10 cellular contexts compared by ENCODE assay signal in genomic region chr22:39314251-39314971, GRCh38. TPM values are rescaled to one million over a fixed set of nuclear protein-coding genes. Genes with fewer than 3 reads are reported as not detected.
DNase-seq lines count a peak whose midpoint lies in the region; ATAC-seq, FAIRE-seq and TF ChIP-seq lines count a peak whose summit lies in the region.
"Had no signal": no experiment of that assay in that cellular context is flagged by ENCODE, and none has a peak within 500 bp of the region (broad histone marks: within the 10 kb centered on the region; RNA-seq: fewer than 3 reads in every experiment).

No MANE protein-coding gene starts in this region.

- FAIRE-seq in K562 (lab: Jason Lieb, UNC), result no peak

- no peak overlapping the region for H4K5ac ChIP-seq in mesendoderm (ENCODE audit: low read length)

- TF ChIP-seq CTCF in K562 (IDR thresholded peaks at IDR 0.05 in 2 of 3, conservative IDR thresholded peaks at IDR 0.05 in 1 of 3; ENCODE audit: insufficient read depth in 2 of 3, low read depth in 1 of 3, low read length in 3 of 3), result 0 out of 6 replicates have a peak, but pooled peaks of 2 of the 3 experiments have one; percentile 4 to 25

- no peak overlapping the region for H3K18ac ChIP-seq in mesendoderm (ENCODE audit: low read length)

- peaks cover 20% of the 10 kb centered on the region for H3K79me1 ChIP-seq in mesendoderm (ENCODE audit: low read length)

- no peak overlapping the region for H3K4me3 ChIP-seq in HUES48 (ENCODE audit: low read depth, low read length)
- H3K4me3 ChIP-seq in K562, result peak overlapping the region; percentile 69; the same call in 1 of the 2 replicates
- H3K4me3 ChIP-seq in mesendoderm (ENCODE audit: low read length), result no peak overlapping the region

- no peak overlapping the region for H2AFZ ChIP-seq in K562 (ENCODE audit: low read depth, low read length)

- H2BK5ac ChIP-seq in mesendoderm (ENCODE audit: low read length), result no peak overlapping the region

- H4K20me1 ChIP-seq in K562 (replicated peaks; ENCODE audit: control insufficient read depth, insufficient read depth, low read length), result peaks cover 76% of the 10 kb centered on the region

- H3K9me3 ChIP-seq in HUES48 (ENCODE audit: control insufficient read depth, insufficient read depth, low read length) (no peaks in the 10 kb centered on the region), K562 (replicated peaks; ENCODE audit: control insufficient read depth, insufficient read depth, low read depth, low read length) (no peaks in the 10 kb centered on the region)

- peak; percentile 17 for TF ChIP-seq POLR2A in K562 (conservative IDR thresholded peaks at IDR 0.05)

- in situ Hi-C loops in K562 (cut with MboI), result no loop called here

- no peak overlapping the region for H4K8ac ChIP-seq in mesendoderm (ENCODE audit: low read depth, low read length)

- ATAC-seq in K562 (no peak), HG03442 (IDR thresholded peaks at IDR 0.05; ENCODE audit: unreplicated experiment) (no peak)
- ATAC-seq: foreskin keratinocyte had no signal

- intact Hi-C loops in K562 (cut with micrococcal nuclease), result no loop called here

- H3K79me2 ChIP-seq in K562 (ENCODE audit: control insufficient read depth, insufficient read depth, low read length) (peaks cover 57% of the 10 kb centered on the region), mesendoderm (ENCODE audit: control insufficient read depth, insufficient read depth, low read length) (peaks cover 50% of the 10 kb centered on the region)

- no peak for TF ChIP-seq RAD21 in K562 (CRISPR knock-in tag; conservative IDR thresholded peaks at IDR 0.05 in 1 of 2, IDR thresholded peaks at IDR 0.05 in 1 of 2)

- POLR2A ChIA-PET in K562 (lab: Yijun Ruan, JAX), result interaction anchor here (0.6 to 7.1 kb wide), 11 partner anchors 13 to 187 kb away, joined by 3 to 136 read pairs (median 4); partner anchors contain the start of gene MIEF1

- H3K9me1 ChIP-seq in K562 (ENCODE audit: control insufficient read depth, insufficient read depth, low read length), result peaks cover 3% of the 10 kb centered on the region

- H3K9ac ChIP-seq in HUES48 (ENCODE audit: low read depth, low read length), result no peak overlapping the region
- peak overlapping the region; percentile 89 to 100; a peak in 3 of 4 replicates for H3K9ac ChIP-seq in K562 (ENCODE audit: insufficient read depth in 1 of 2, low read depth in 2 of 2, low read length in 2 of 2)
- peak overlapping the region; percentile 31 for H3K9ac ChIP-seq in mesendoderm (ENCODE audit: low read length)

- H3K36me3 ChIP-seq in HUES48 (ENCODE audit: control insufficient read depth, insufficient read depth, low read length) (peaks cover 73% of the 10 kb centered on the region), K562 (ENCODE audit: control insufficient read depth, insufficient read depth, low read length) (peaks cover 72% of the 10 kb centered on the region), mesendoderm (ENCODE audit: control insufficient read depth, insufficient read depth, low read length) (peaks cover 57% of the 10 kb centered on the region)

- H2BK15ac ChIP-seq in mesendoderm (replicated peaks; ENCODE audit: low read depth), result no peak overlapping the region

- H2AK5ac ChIP-seq in mesendoderm (ENCODE audit: low read length), result no peak overlapping the region

- no peak for TF ChIP-seq EP300 in K562 (IDR thresholded peaks at IDR 0.05; ENCODE audit: low read length)

- no peak overlapping the region for H3K23ac ChIP-seq in mesendoderm (ENCODE audit: low read length)

- 89% methylated on average over 11 of the region's 14 CpGs for WGBS in K562 (ENCODE audit: insufficient coverage, low coverage, missing lambda C conversion rate)
- no CpG with 5 or more reads among the region's 14 CpGs for WGBS in mesendoderm (ENCODE audit: extremely low coverage, insufficient coverage, low lambda C conversion rate)

- no peaks in the 10 kb centered on the region for H3K27me3 ChIP-seq in HUES48 (ENCODE audit: control insufficient read depth, insufficient read depth, low read length)
- no peaks in the 10 kb centered on the region for H3K27me3 ChIP-seq in K562 (ENCODE audit: control insufficient read depth in 2 of 2, insufficient read depth in 2 of 2, low read length in 2 of 2)
- H3K27me3 ChIP-seq in mesendoderm (ENCODE audit: insufficient read depth, low read length, poor library complexity), result no peaks in the 10 kb centered on the region
- H3K27me3 ChIP-seq: foreskin keratinocyte had no signal

- H3K27ac ChIP-seq in HUES48 (ENCODE audit: low read depth, low read length), result peak overlapping the region; percentile 31
- no peak overlapping the region; the same call in 2 of the 3 replicates for H3K27ac ChIP-seq in K562 (ENCODE audit: extremely low read depth, low read depth, low read length)
- no peak overlapping the region for H3K27ac ChIP-seq in mesendoderm (ENCODE audit: low read depth, low read length)
- H3K27ac ChIP-seq: foreskin keratinocyte had no signal

- CTCF ChIA-PET in K562 (lab: Yijun Ruan, JAX; ENCODE audit: low intra/inter-chr PET ratio), result no interaction called here

- peak overlapping the region; percentile 17 for H3K56ac ChIP-seq in mesendoderm (ENCODE audit: low read length)

- peaks cover 27% of the 10 kb centered on the region for H3K4me1 ChIP-seq in HUES48 (ENCODE audit: control insufficient read depth, insufficient read depth, low read length)
- H3K4me1 ChIP-seq in K562 (replicated peaks in 1 of 2; ENCODE audit: control insufficient read depth in 2 of 2, insufficient read depth in 2 of 2, low read length in 2 of 2), result peaks cover 15 to 49% of the 10 kb centered on the region in 2 experiments; a peak in 4 of 5 replicates
- H3K4me1 ChIP-seq in mesendoderm (ENCODE audit: control insufficient read depth, low read depth, low read length), result no peaks in the 10 kb centered on the region

- no peak overlapping the region for H2BK120ac ChIP-seq in mesendoderm (ENCODE audit: low read depth, low read length)

- no peak overlapping the region for H3K4ac ChIP-seq in mesendoderm (ENCODE audit: low read depth, low read length)

- H3K4me2 ChIP-seq in K562 (ENCODE audit: insufficient read depth, low read length) (peak overlapping the region; percentile 99), mesendoderm (ENCODE audit: low read length) (no peak overlapping the region)

- DNase-seq in CMK (ENCODE audit: low read depth) (peak; percentile 59), K562 (ENCODE audit: extremely low read depth in 1 of 4, low spot score in 3 of 4) (no peak), mesendoderm (peak; percentile 61), T1000 (lab: John Stamatoyannopoulos, UW) (no peak), NCI-H2227 treated with DMSO at 0.1 percent for 48 hours (lab: John Stamatoyannopoulos, UW) (no peak), kidney glomerular epithelial cell (lab: John Stamatoyannopoulos, UW) (no peak)
- DNase-seq: foreskin keratinocyte, nucleus accumbens had no signal

- no TSS peak for BruUV-seq in K562 (replicated peaks; lab: Mats Ljungman, UMichigan)

TF ChIP-seq in K562, 482 proteins besides CTCF, POLR2A, EP300 and RAD21 (continues in another document):
- peak; percentile 51; the same call in 1 of the 2 replicates for TF ChIP-seq POLR2G (IDR thresholded peaks at IDR 0.05; ENCODE audit: low read depth, low read length)
- TF ChIP-seq GTF2E2 (tag; IDR thresholded peaks at IDR 0.05), result no peak
- no peak for TF ChIP-seq HDAC8 (tag; IDR thresholded peaks at IDR 0.05)
- TF ChIP-seq NR3C1 (CRISPR knock-in tag; IDR thresholded peaks at IDR 0.05), result no peak
- TF ChIP-seq CCNT2 (IDR thresholded peaks at IDR 0.05; ENCODE audit: borderline replicate concordance, extremely low read depth, insufficient read length, low read depth, low read length), result no peak
- TF ChIP-seq ZZZ3 (IDR thresholded peaks at IDR 0.05), result no peak
- no peak for TF ChIP-seq CC2D1A (IDR thresholded peaks at IDR 0.05)

RNA-seq across cellular contexts. Expression of gene RPL3, which starts 5.0 kb away (rescaled TPM):
- total RNA-seq in K562 (2011; cell fraction: chromatin; rRNA removed; ENCODE audit: low replicate concordance), result 772 and 1,506 TPM in 2 replicates
- 1,570 and 1,591 TPM in 2 replicates for total RNA-seq in K562 (2011; cell fraction: nucleolus; rRNA removed)
- total RNA-seq in K562 (2011; cell fraction: nucleoplasm; rRNA removed), result 1,390 and 1,690 TPM in 2 replicates
- total RNA-seq in K562 (2014; rRNA removed), result 2,245 and 2,417 TPM in 2 replicates
- 1,384 and 1,624 TPM in 2 replicates for total RNA-seq in K562 (2014; rRNA removed; fragmentation: Illumina TruSeq; extraction: Trizol)
- total RNA-seq in K562 (2015; rRNA removed; fragmentation: Illumina TruSeq; extraction: Trizol), result 1,989 and 2,037 TPM in 2 replicates
- total RNA-seq in K562 (2021), result 1,960 and 1,995 TPM in 2 replicates
- 3,220 and 3,989 TPM in 2 replicates for polyA plus RNA-seq in K562 (2011; rRNA removed)
- 4,199 and 5,450 TPM in 2 replicates for polyA plus RNA-seq in K562 (2011; cell fraction: cytosol; rRNA removed)
- 2,091 and 2,598 TPM in 2 replicates for polyA plus RNA-seq in K562 (2011; cell fraction: nucleus; rRNA removed)
- 3,035 and 4,256 TPM in 2 replicates for polyA plus RNA-seq in K562 (2012)
- polyA plus RNA-seq in K562 (2014; fragmentation: Illumina TruSeq; extraction: Trizol), result 2,565 and 2,747 TPM in 2 replicates
- polyA plus RNA-seq in K562 (2014; fragmentation: Nextera tagmentation; extraction: Ambion mirVana), result 1,000 to 10,000 TPM; 3,338 to 4,066 TPM
- polyA plus RNA-seq in K562 (2014; rRNA removed), result 2,749 and 3,057 TPM in 2 replicates
- 1,664 and 1,688 TPM in 2 replicates for polyA minus RNA-seq in K562 (2011; rRNA and poly(A)+ RNA removed)
- polyA minus RNA-seq in K562 (2011; cell fraction: cytosol; rRNA and poly(A)+ RNA removed), result 1,079 and 1,282 TPM in 2 replicates
- 554 and 1,072 TPM in 2 replicates for polyA minus RNA-seq in K562 (2011; cell fraction: nucleus; rRNA and poly(A)+ RNA removed)
- 2,149 TPM for polyA plus RNA-seq in mesendoderm (2013, experiment 1 of 2)
- 2,158 TPM for polyA plus RNA-seq in mesendoderm (2013, experiment 2 of 2)

RNA-seq across cellular contexts. Expression of gene SYNGR1, which starts 35.4 kb away (rescaled TPM):
- total RNA-seq in K562 (2011; cell fraction: chromatin; rRNA removed; ENCODE audit: low replicate concordance), result 9.8 and 30.7 TPM in 2 replicates
- 20.4 and 25.8 TPM in 2 replicates for total RNA-seq in K562 (2011; cell fraction: nucleolus; rRNA removed)
- 17.7 and 21.5 TPM in 2 replicates for total RNA-seq in K562 (2011; cell fraction: nucleoplasm; rRNA removed)
- 3.6 and 6.9 TPM in 2 replicates for total RNA-seq in K562 (2014; rRNA removed)
- 1.4 and 2.1 TPM in 2 replicates for total RNA-seq in K562 (2014; rRNA removed; fragmentation: Illumina TruSeq; extraction: Trizol)
- total RNA-seq in K562 (2015; rRNA removed; fragmentation: Illumina TruSeq; extraction: Trizol), result 3.2 and 3.3 TPM in 2 replicates
- total RNA-seq in K562 (2021), result 12.5 and 13.6 TPM in 2 replicates
- 10.6 and 16.2 TPM in 2 replicates for polyA plus RNA-seq in K562 (2011; rRNA removed)
- 20.6 and 62.9 TPM in 2 replicates for polyA plus RNA-seq in K562 (2011; cell fraction: cytosol; rRNA removed)
- 38.1 and 50.4 TPM in 2 replicates for polyA plus RNA-seq in K562 (2011; cell fraction: nucleus; rRNA removed)
- 11.2 and 11.6 TPM in 2 replicates for polyA plus RNA-seq in K562 (2012)
- polyA plus RNA-seq in K562 (2014; fragmentation: Illumina TruSeq; extraction: Trizol), result 5.5 and 10.0 TPM in 2 replicates
- 1 to 10 TPM; 1.8 to 2.3 TPM for polyA plus RNA-seq in K562 (2014; fragmentation: Nextera tagmentation; extraction: Ambion mirVana)
- 13.7 and 15.9 TPM in 2 replicates for polyA plus RNA-seq in K562 (2014; rRNA removed)
- 3.3 and 3.6 TPM in 2 replicates for polyA minus RNA-seq in K562 (2011; rRNA and poly(A)+ RNA removed)
- polyA minus RNA-seq in K562 (2011; cell fraction: cytosol; rRNA and poly(A)+ RNA removed), result 10.2 and 12.4 TPM in 2 replicates
- polyA minus RNA-seq in K562 (2011; cell fraction: nucleus; rRNA and poly(A)+ RNA removed), result 10.4 and 13.6 TPM in 2 replicates
- polyA plus RNA-seq in mesendoderm (2013, experiment 1 of 2), result 10.5 TPM
- 10.0 TPM for polyA plus RNA-seq in mesendoderm (2013, experiment 2 of 2)

Comparison
In these comparisons a context has a peak if more than half of its experiments do, and no peak if none do; other contexts are left out.
1. DNase-seq: peak in CMK (single experiment) and mesendoderm (single experiment); none in K562 (0 of 4), T1000 (single experiment), NCI-H2227 treated with DMSO at 0.1 percent for 48 hours (single experiment) and kidney glomerular epithelial cell (single experiment).